1 cellular context compared by ENCODE assay signal in the genomic region with DNA sequence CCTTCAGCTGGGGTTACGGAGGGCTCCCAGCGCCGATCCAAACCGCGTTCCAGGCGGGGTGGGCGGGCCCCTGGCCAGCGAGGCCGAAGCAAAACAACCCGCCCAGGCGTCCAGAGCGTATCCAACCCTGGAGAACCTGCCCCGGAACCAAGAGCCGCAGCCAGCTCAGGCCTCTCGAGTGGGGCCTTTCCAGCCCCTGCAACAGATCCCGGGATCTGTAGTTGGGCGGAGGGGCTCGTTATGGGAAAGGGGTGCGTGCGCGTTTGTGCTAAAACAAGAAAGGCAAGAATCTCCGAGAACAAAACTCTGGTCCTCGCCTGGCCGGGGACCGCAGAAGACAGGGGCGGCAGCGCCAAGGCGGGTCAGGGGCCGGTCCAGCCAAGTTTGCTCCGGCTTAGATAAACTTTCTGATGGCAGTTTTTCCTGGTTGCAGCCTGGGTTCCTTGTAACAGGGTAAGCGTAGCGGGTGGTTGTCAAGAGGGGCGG.
TF ChIP-seq lines count a peak whose summit lies in the region.

No MANE protein-coding gene starts in this region.

TF ChIP-seq in IMR-90, 13 proteins besides CTCF, POLR2A, EP300 and RAD21:
- TF ChIP-seq, protein P1, sequence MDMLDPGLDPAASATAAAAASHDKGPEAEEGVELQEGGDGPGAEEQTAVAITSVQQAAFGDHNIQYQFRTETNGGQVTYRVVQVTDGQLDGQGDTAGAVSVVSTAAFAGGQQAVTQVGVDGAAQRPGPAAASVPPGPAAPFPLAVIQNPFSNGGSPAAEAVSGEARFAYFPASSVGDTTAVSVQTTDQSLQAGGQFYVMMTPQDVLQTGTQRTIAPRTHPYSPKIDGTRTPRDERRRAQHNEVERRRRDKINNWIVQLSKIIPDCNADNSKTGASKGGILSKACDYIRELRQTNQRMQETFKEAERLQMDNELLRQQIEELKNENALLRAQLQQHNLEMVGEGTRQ (IDR thresholded peaks at IDR 0.05; ENCODE audit: low read depth, low read length) = no peak
- TF ChIP-seq RCOR1 (IDR thresholded peaks at IDR 0.05; ENCODE audit: insufficient replicate concordance, low read length) = no peak
- TF ChIP-seq MXI1 (IDR thresholded peaks at IDR 0.05; ENCODE audit: borderline replicate concordance, low read depth, low read length) = no peak
- no peak for TF ChIP-seq MAFK (IDR thresholded peaks at IDR 0.05; ENCODE audit: low read depth, low read length)
- TF ChIP-seq FOS (IDR thresholded peaks at IDR 0.05; ENCODE audit: low read depth, low read length) = no peak
- TF ChIP-seq RFX5 (IDR thresholded peaks at IDR 0.05; ENCODE audit: low read depth, low read length) = no peak
- TF ChIP-seq NFE2L2 (IDR thresholded peaks at IDR 0.05; ENCODE audit: low read depth, low read length) = no peak
- no peak for TF ChIP-seq CHD1 (IDR thresholded peaks at IDR 0.05; ENCODE audit: low read depth, low read length)
- TF ChIP-seq SMC3 (IDR thresholded peaks at IDR 0.05; ENCODE audit: low read depth, low read length) = no peak
- TF ChIP-seq MAZ (IDR thresholded peaks at IDR 0.05; ENCODE audit: borderline replicate concordance, low read depth, low read length) = no peak
- TF ChIP-seq, protein P2, sequence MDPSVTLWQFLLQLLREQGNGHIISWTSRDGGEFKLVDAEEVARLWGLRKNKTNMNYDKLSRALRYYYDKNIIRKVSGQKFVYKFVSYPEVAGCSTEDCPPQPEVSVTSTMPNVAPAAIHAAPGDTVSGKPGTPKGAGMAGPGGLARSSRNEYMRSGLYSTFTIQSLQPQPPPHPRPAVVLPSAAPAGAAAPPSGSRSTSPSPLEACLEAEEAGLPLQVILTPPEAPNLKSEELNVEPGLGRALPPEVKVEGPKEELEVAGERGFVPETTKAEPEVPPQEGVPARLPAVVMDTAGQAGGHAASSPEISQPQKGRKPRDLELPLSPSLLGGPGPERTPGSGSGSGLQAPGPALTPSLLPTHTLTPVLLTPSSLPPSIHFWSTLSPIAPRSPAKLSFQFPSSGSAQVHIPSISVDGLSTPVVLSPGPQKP (IDR thresholded peaks at IDR 0.05; ENCODE audit: borderline replicate concordance, low read depth, low read length) = no peak
TF ChIP-seq in IMR-90: peak in this region for 0.
